Comparison of ENCODE assay signal across 22 cellular contexts in genomic region chr17:14808425-14808824, GRCh38.
"Had no signal": no experiment of that assay in that cellular context is flagged by ENCODE, and none has a peak within 500 bp of the region (broad histone marks: within the 10 kb centered on the region; RNA-seq: fewer than 3 reads in every experiment).

No MANE protein-coding gene starts in this region.

- H3K4me3 ChIP-seq: colonic mucosa, esophagus muscularis mucosa, gastroesophageal sphincter, heart left ventricle, hepatocyte, left lung, lower lobe of right lung, mucosa of descending colon had no signal

- H3K27ac ChIP-seq: colonic mucosa, esophagus muscularis mucosa, gastroesophageal sphincter, heart left ventricle, hepatocyte, left lung, lower lobe of right lung had no signal

- ATAC-seq: effector memory CD8-positive, alpha-beta T cell; gastroesophageal sphincter; heart left ventricle; left cardiac atrium; left lung; left ventricle myocardium superior; lower lobe of right lung; mucosa of descending colon; naive thymus-derived CD8-positive, alpha-beta T cell had no signal

- FAIRE-seq: endothelial cell of umbilical vein had no signal

- H3K4me1 ChIP-seq: colonic mucosa, gastroesophageal sphincter, heart left ventricle, left lung, lower lobe of right lung had no signal

- DNase-seq: colonic mucosa; cortex of kidney; effector CD8-positive, alpha-beta T cell; effector memory CD8-positive, alpha-beta T cell; endodermal cell; foreskin melanocyte; heart left ventricle; hypothalamus; immature natural killer cell; islet precursor cell; left cardiac atrium; left lung; left ventricle myocardium superior; lower lobe of right lung; mesenchymal stem cell; mucosa of descending colon; naive B cell; naive thymus-derived CD8-positive, alpha-beta T cell had no signal

- H3K36me3 ChIP-seq: colonic mucosa, esophagus muscularis mucosa, gastroesophageal sphincter, heart left ventricle, left lung, lower lobe of right lung had no signal

- H3K9me3 ChIP-seq: colonic mucosa, lower lobe of right lung, mucosa of descending colon had no signal
